In the genomic region with DNA sequence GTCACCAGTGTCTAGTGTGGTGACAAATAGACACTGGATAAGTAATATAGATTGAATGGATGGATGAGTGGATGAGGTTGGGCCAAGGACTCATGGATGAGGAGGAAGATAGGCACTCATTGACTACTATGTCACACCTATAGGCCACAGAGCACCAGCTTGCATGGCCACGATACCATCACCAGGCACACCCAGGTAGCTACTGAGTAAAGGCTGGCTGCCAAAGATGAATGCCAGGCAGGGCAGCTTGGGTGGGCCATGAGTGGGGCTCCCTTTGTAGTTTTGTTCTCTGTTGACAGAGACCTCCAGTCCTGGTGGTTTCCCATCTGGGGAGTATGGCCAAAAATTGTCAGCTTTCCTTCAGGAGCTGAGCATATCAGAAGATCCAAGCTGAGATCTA, we compare ENCODE assay signal across 24 cellular contexts. TPM values are rescaled to one million over a fixed set of nuclear protein-coding genes. Genes with fewer than 3 reads are reported as not detected.
A peak's percentile ranks its signal among the peaks of the same experiment; 100 is the strongest.
DNase-seq lines count a peak whose midpoint lies in the region; FAIRE-seq and TF ChIP-seq lines count a peak whose summit lies in the region.
"Had no signal": no experiment of that assay in that cellular context is flagged by ENCODE, and none has a peak within 500 bp of the region (broad histone marks: within the 10 kb centered on the region; RNA-seq: fewer than 3 reads in every experiment).

No MANE protein-coding gene starts in this region.

- no peak overlapping the region for H3K4me3 Mint-ChIP-seq in activated CD4-positive, alpha-beta memory T cell treated with anti-CD3 and anti-CD28 coated beads for 36 hours
- H3K4me3 Mint-ChIP-seq in activated CD4-positive, alpha-beta T cell treated with anti-CD3 and anti-CD28 coated beads, Interleukin-2, amount 10 ng/mL, durations not matched to agents 7 days and 5 days: no peak overlapping the region
- H3K4me3 Mint-ChIP-seq: CD4-positive, alpha-beta memory T cell; GM23338; HFFc6 had no signal

- no peaks in the 10 kb centered on the region for H3K36me3 ChIP-seq in bronchial epithelial cell (ENCODE audit: control insufficient read depth, insufficient read depth, low read length)
- H3K36me3 ChIP-seq in spleen: no peaks in the 10 kb centered on the region
- H3K36me3 ChIP-seq: HAP-1 had no signal

- H3K9me3 ChIP-seq in spleen: peaks cover 0 to 18% (median 10%) of the 10 kb centered on the region in 8 donors
- H3K9me3 ChIP-seq: HAP-1 had no signal

- peak; percentile 32 for FAIRE-seq in bronchial epithelial cell (lab: Jason Lieb, UNC)
- FAIRE-seq: GM12891, GM18507, H54 had no signal

- CTCF ChIA-PET in activated CD4-positive, alpha-beta memory T cell treated with anti-CD3 and anti-CD28 coated beads for 36 hours (lab: Charles Lee): no interaction called here
- CTCF ChIA-PET in activated CD4-positive, alpha-beta T cell treated with anti-CD3 and anti-CD28 coated beads, Interleukin-2, amount 10 ng/mL, durations not matched to agents 7 days and 5 days (lab: Charles Lee): no interaction called here

- 89 to 100% (median 95%) methylated on average over 1 of the region's 1 CpG for WGBS in spleen, 5 donors

- no peak for TF ChIP-seq POLR2A in spleen (IDR thresholded peaks at IDR 0.05)

- no peaks in the 10 kb centered on the region for H3K36me3 Mint-ChIP-seq in activated CD4-positive, alpha-beta memory T cell treated with anti-CD3 and anti-CD28 coated beads for 36 hours
- no peaks in the 10 kb centered on the region for H3K36me3 Mint-ChIP-seq in activated CD4-positive, alpha-beta T cell treated with anti-CD3 and anti-CD28 coated beads, Interleukin-2, amount 10 ng/mL, durations not matched to agents 7 days and 5 days (ENCODE audit: low read depth)
- H3K36me3 Mint-ChIP-seq: CD4-positive, alpha-beta memory T cell had no signal

- H3K4me3 ChIP-seq in bronchial epithelial cell (ENCODE audit: low read depth, low read length) (no peak overlapping the region), spleen (no peak overlapping the region), dorsolateral prefrontal cortex (no peak overlapping the region)
- H3K4me3 ChIP-seq: GM23338, HAP-1 had no signal

- H3K4me1 Mint-ChIP-seq in activated CD4-positive, alpha-beta memory T cell treated with anti-CD3 and anti-CD28 coated beads for 36 hours (ENCODE audit: low read depth): peaks cover 13% of the 10 kb centered on the region
- H3K4me1 Mint-ChIP-seq in activated CD4-positive, alpha-beta T cell treated with anti-CD3 and anti-CD28 coated beads, Interleukin-2, amount 10 ng/mL, durations not matched to agents 7 days and 5 days: peaks cover 10% of the 10 kb centered on the region

- no peaks in the 10 kb centered on the region for H3K9me3 Mint-ChIP-seq in activated CD4-positive, alpha-beta memory T cell treated with anti-CD3 and anti-CD28 coated beads for 36 hours
- H3K9me3 Mint-ChIP-seq in activated CD4-positive, alpha-beta T cell treated with anti-CD3 and anti-CD28 coated beads, Interleukin-2, amount 10 ng/mL, durations not matched to agents 7 days and 5 days: no peaks in the 10 kb centered on the region
- H3K9me3 Mint-ChIP-seq: GM23338 had no signal

- H3K27me3 ChIP-seq in bronchial epithelial cell (ENCODE audit: control insufficient read depth, insufficient read depth, low read length) (no peaks in the 10 kb centered on the region), spleen (replicated peaks in 1 of 7) (peaks cover 0 to 24% (median 0%) of the 10 kb centered on the region in 7 donors), dorsolateral prefrontal cortex (peaks cover 0 to 4% (median 0%) of the 10 kb centered on the region in 45 donors)

- peaks cover 0 to 5% (median 0%) of the 10 kb centered on the region in 6 donors for H3K4me1 ChIP-seq in spleen
- H3K4me1 ChIP-seq: HAP-1 had no signal

- DNase-seq in bronchial epithelial cell (ENCODE audit: low read depth) (no peak), posterior vena cava (ENCODE audit: low spot score) (peak; percentile 54), spleen (peak; percentile 57), dorsolateral prefrontal cortex (no peak)
- DNase-seq in activated CD4-positive, alpha-beta memory T cell treated with anti-CD3 and anti-CD28 coated beads for 36 hours: no peak
- no peak for DNase-seq in activated CD4-positive, alpha-beta T cell treated with anti-CD3 and anti-CD28 coated beads, Interleukin-2, amount 10 ng/mL, durations not matched to agents 7 days and 5 days
- DNase-seq: C1 segment of cervical spinal cord; Calu3; CD4-positive, alpha-beta memory T cell; COR-L47; DMS53; GF-D8; HFFc6 had no signal

- H3K27me3 Mint-ChIP-seq in activated CD4-positive, alpha-beta memory T cell treated with anti-CD3 and anti-CD28 coated beads for 36 hours: no peaks in the 10 kb centered on the region
- H3K27me3 Mint-ChIP-seq in activated CD4-positive, alpha-beta T cell treated with anti-CD3 and anti-CD28 coated beads, Interleukin-2, amount 10 ng/mL, durations not matched to agents 7 days and 5 days: peaks cover 7% of the 10 kb centered on the region

- TF ChIP-seq CTCF in VCaP (conservative IDR thresholded peaks at IDR 0.05) (no peak), bronchial epithelial cell (IDR thresholded peaks at IDR 0.05; ENCODE audit: insufficient read depth, low read length, severe bottlenecking) (no peak), spleen (IDR thresholded peaks at IDR 0.05 in 8 of 11, conservative IDR thresholded peaks at IDR 0.05 in 3 of 11) (no peak), dorsolateral prefrontal cortex (IDR thresholded peaks at IDR 0.05 in 54 of 56, conservative IDR thresholded peaks at IDR 0.05 in 2 of 56; ENCODE audit: low read depth in 1 of 56, partially characterized antibody in 56 of 56) (no peak)

- H3K27ac ChIP-seq in VCaP (peak overlapping the region; percentile 9), spleen (no peak overlapping the region), dorsolateral prefrontal cortex (no peak overlapping the region)

- no peak overlapping the region for H3K27ac Mint-ChIP-seq in activated CD4-positive, alpha-beta memory T cell treated with anti-CD3 and anti-CD28 coated beads for 36 hours
- no peak overlapping the region for H3K27ac Mint-ChIP-seq in activated CD4-positive, alpha-beta T cell treated with anti-CD3 and anti-CD28 coated beads, Interleukin-2, amount 10 ng/mL, durations not matched to agents 7 days and 5 days
- H3K27ac Mint-ChIP-seq: CD4-positive, alpha-beta memory T cell; GM23338; HFFc6 had no signal

- POLR2A ChIA-PET in activated CD4-positive, alpha-beta memory T cell treated with anti-CD3 and anti-CD28 coated beads for 36 hours (lab: Charles Lee): no interaction called here
- POLR2A ChIA-PET in activated CD4-positive, alpha-beta T cell treated with anti-CD3 and anti-CD28 coated beads, Interleukin-2, amount 10 ng/mL, durations not matched to agents 7 days and 5 days (lab: Charles Lee): no interaction called here

- intact Hi-C loops in posterior vena cava (cut with DNase I): loop anchor here in 1 of 2 donors (5.0 to 10.0 kb wide), 2 partner anchors 180 to 662 kb away; no protein-coding TSS in a partner anchor
- intact Hi-C loops in spleen (cut with DNase I; ENCODE audit: low total_unique reads): no loop called here
- intact Hi-C loops in dorsolateral prefrontal cortex (cut with DNase I): no loop called here
- intact Hi-C loops in activated CD4-positive, alpha-beta memory T cell treated with anti-CD3 and anti-CD28 coated beads for 36 hours (cut with micrococcal nuclease): no loop called here

RNA-seq across cellular contexts. Expression of a gene that starts 11.2 kb away (rescaled TPM):
- total RNA-seq in bronchial epithelial cell (0.13 TPM in 1 of 2 replicates, not detected in the other), posterior vena cava (not detected), spleen (not detected), dorsolateral prefrontal cortex (1 to 10 TPM in 12 of 120 experiments, under 1 TPM in 72, not detected in 36; 0.22 to 2.9 (median 0.56) TPM)
- not detected for polyA plus RNA-seq in spleen
- not detected for total RNA-seq in activated CD4-positive, alpha-beta memory T cell treated with anti-CD3 and anti-CD28 coated beads for 36 hours
- total RNA-seq in activated CD4-positive, alpha-beta T cell treated with anti-CD3 and anti-CD28 coated beads, Interleukin-2, amount 10 ng/mL, durations not matched to agents 7 days and 5 days: not detected
- total RNA-seq: A673; Calu3; CD4-positive, alpha-beta memory T cell; Daoy; GM23338; HFFc6 had no signal
- polyA plus RNA-seq: CD4-positive, alpha-beta memory T cell; GM23338 had no signal

RNA-seq across cellular contexts. Expression of a gene that starts 34.9 kb away (rescaled TPM):
- total RNA-seq in bronchial epithelial cell (not detected in 2 replicates), posterior vena cava (not detected), spleen (under 1 TPM in 1 of 7 donors, not detected in 6; 0.52 TPM), dorsolateral prefrontal cortex (not detected)
- not detected for polyA plus RNA-seq in spleen
- not detected for total RNA-seq in activated CD4-positive, alpha-beta memory T cell treated with anti-CD3 and anti-CD28 coated beads for 36 hours
- total RNA-seq in activated CD4-positive, alpha-beta T cell treated with anti-CD3 and anti-CD28 coated beads, Interleukin-2, amount 10 ng/mL, durations not matched to agents 7 days and 5 days: not detected
- total RNA-seq: A172; A673; Calu3; CD4-positive, alpha-beta memory T cell; G401; GM23338; HFFc6 had no signal
- polyA plus RNA-seq: BJ; CD4-positive, alpha-beta memory T cell; GM23338 had no signal

RNA-seq across cellular contexts. Expression of a gene that starts 41.0 kb away (rescaled TPM):
- 0.13 and 0.26 TPM in 2 replicates for total RNA-seq in bronchial epithelial cell
- total RNA-seq in posterior vena cava: not detected
- total RNA-seq in spleen: not detected
- under 1 TPM in 2 of 3 donors, not detected in 1; 0.05 to 0.37 TPM for polyA plus RNA-seq in spleen
- total RNA-seq in dorsolateral prefrontal cortex: 1 to 10 TPM in 14 of 120 experiments, under 1 TPM in 80, not detected in 26; 0.20 to 2.7 (median 0.59) TPM
- total RNA-seq in activated CD4-positive, alpha-beta memory T cell treated with anti-CD3 and anti-CD28 coated beads for 36 hours: not detected
- total RNA-seq in activated CD4-positive, alpha-beta T cell treated with anti-CD3 and anti-CD28 coated beads, Interleukin-2, amount 10 ng/mL, durations not matched to agents 7 days and 5 days: not detected
- total RNA-seq: CD4-positive, alpha-beta memory T cell; G401; GM23338 had no signal
- polyA plus RNA-seq: CD4-positive, alpha-beta memory T cell; GM23338 had no signal

RNA-seq across cellular contexts. Expression of a gene that starts 53.1 kb away (rescaled TPM):
- total RNA-seq in bronchial epithelial cell: not detected in 2 replicates
- total RNA-seq in posterior vena cava: not detected
- under 1 TPM in 1 of 7 donors, not detected in 6; 0.52 TPM for total RNA-seq in spleen
- not detected for polyA plus RNA-seq in spleen
- under 1 TPM in 10 of 120 experiments, not detected in 110; 0.20 to 0.36 (median 0.24) TPM for total RNA-seq in dorsolateral prefrontal cortex
- total RNA-seq in activated CD4-positive, alpha-beta memory T cell treated with anti-CD3 and anti-CD28 coated beads for 36 hours: not detected
- not detected for total RNA-seq in activated CD4-positive, alpha-beta T cell treated with anti-CD3 and anti-CD28 coated beads, Interleukin-2, amount 10 ng/mL, durations not matched to agents 7 days and 5 days
- total RNA-seq: A172; A673; Calu3; CD4-positive, alpha-beta memory T cell; Daoy; G401; GM23338; HFFc6 had no signal
- polyA plus RNA-seq: BJ; CD4-positive, alpha-beta memory T cell; GM23338 had no signal

RNA-seq across cellular contexts. Expression of a gene that starts 57.9 kb away (rescaled TPM):
- total RNA-seq in bronchial epithelial cell (0.26 TPM in 2 replicates), posterior vena cava (not detected), spleen (under 1 TPM in 2 of 7 donors, not detected in 5; 0.17 to 0.26 TPM), dorsolateral prefrontal cortex (1 to 10 TPM in 3 of 120 experiments, under 1 TPM in 82, not detected in 35; 0.21 to 1.3 (median 0.44) TPM)
- polyA plus RNA-seq in spleen: under 1 TPM in 2 of 3 donors, not detected in 1; 0.08 to 0.09 TPM
- total RNA-seq in activated CD4-positive, alpha-beta memory T cell treated with anti-CD3 and anti-CD28 coated beads for 36 hours: under 1 TPM; 0.10 to 0.12 TPM
- total RNA-seq in activated CD4-positive, alpha-beta T cell treated with anti-CD3 and anti-CD28 coated beads, Interleukin-2, amount 10 ng/mL, durations not matched to agents 7 days and 5 days: not detected
- total RNA-seq: A673; CD4-positive, alpha-beta memory T cell; G401; GM23338 had no signal
- polyA plus RNA-seq: CD4-positive, alpha-beta memory T cell had no signal

Comparison
In these comparisons a context has a peak if more than half of its experiments do, and no peak if none do; other contexts are left out.
1. DNase-seq: peak in posterior vena cava (single experiment) and spleen (single experiment); none in bronchial epithelial cell (single experiment), dorsolateral prefrontal cortex (0 of 10), activated CD4-positive, alpha-beta memory T cell treated with anti-CD3 and anti-CD28 coated beads for 36 hours (single experiment) and activated CD4-positive, alpha-beta T cell treated with anti-CD3 and anti-CD28 coated beads, Interleukin-2, amount 10 ng/mL, durations not matched to agents 7 days and 5 days (single experiment).